Comparison of ENCODE assay signal across 20 cellular contexts in genomic region chr6:107917468-107918375, GRCh38. TPM values are rescaled to one million over a fixed set of nuclear protein-coding genes. Genes with fewer than 3 reads are reported as not detected.
A peak's percentile ranks its signal among the peaks of the same experiment; 100 is the strongest.
DNase-seq lines count a peak whose midpoint lies in the region; ATAC-seq, FAIRE-seq and TF ChIP-seq lines count a peak whose summit lies in the region.
"Had no signal": no experiment of that assay in that cellular context is flagged by ENCODE, and none has a peak within 500 bp of the region (broad histone marks: within the 10 kb centered on the region; RNA-seq: fewer than 3 reads in every experiment).

No MANE protein-coding gene starts in this region.

- H3K4me3 ChIP-seq in K562 (no peak overlapping the region), suprapubic skin (no peak overlapping the region)
- H3K4me3 ChIP-seq: MG63, upper lobe of left lung had no signal

- no peaks in the 10 kb centered on the region for H4K20me1 ChIP-seq in K562 (replicated peaks; ENCODE audit: control insufficient read depth, insufficient read depth, low read length)

- no peak overlapping the region for H2AFZ ChIP-seq in K562 (ENCODE audit: low read depth, low read length)

- FAIRE-seq in K562 (lab: Jason Lieb, UNC), result no peak

- H3K9me3 ChIP-seq in K562 (replicated peaks; ENCODE audit: control insufficient read depth, insufficient read depth, low read depth, low read length), result no peaks in the 10 kb centered on the region; the same call in 1 of the 2 replicates
- peaks cover 8% of the 10 kb centered on the region for H3K9me3 ChIP-seq in suprapubic skin
- H3K9me3 ChIP-seq: MG63, neutrophil had no signal

- TF ChIP-seq RAD21 in K562 (CRISPR knock-in tag; conservative IDR thresholded peaks at IDR 0.05 in 1 of 2, IDR thresholded peaks at IDR 0.05 in 1 of 2), result no peak

- H3K27ac ChIP-seq in K562 (ENCODE audit: extremely low read depth, low read depth, low read length) (no peak overlapping the region), suprapubic skin (no peak overlapping the region)
- H3K27ac ChIP-seq: neutrophil, upper lobe of left lung had no signal

- H3K9me1 ChIP-seq in K562 (ENCODE audit: control insufficient read depth, insufficient read depth, low read length), result no peaks in the 10 kb centered on the region

- in situ Hi-C loops in K562 (cut with MboI), result no loop called here

- H3K27me3 ChIP-seq in K562 (ENCODE audit: control insufficient read depth in 2 of 2, insufficient read depth in 2 of 2, low read length in 2 of 2), result no peaks in the 10 kb centered on the region
- H3K27me3 ChIP-seq in suprapubic skin, result no peaks in the 10 kb centered on the region
- H3K27me3 ChIP-seq: MG63, neutrophil, upper lobe of left lung had no signal

- no peak for TF ChIP-seq CTCF in K562 (IDR thresholded peaks at IDR 0.05 in 2 of 3, conservative IDR thresholded peaks at IDR 0.05 in 1 of 3; ENCODE audit: insufficient read depth in 2 of 3, low read depth in 1 of 3, low read length in 3 of 3)
- no peak for TF ChIP-seq CTCF in suprapubic skin (IDR thresholded peaks at IDR 0.05)

- TF ChIP-seq POLR2A in K562 (conservative IDR thresholded peaks at IDR 0.05) (no peak), erythroblast (IDR thresholded peaks at IDR 0.05; ENCODE audit: low read length) (no peak), suprapubic skin (IDR thresholded peaks at IDR 0.05) (no peak)

- CTCF ChIA-PET in K562 (lab: Yijun Ruan, JAX; ENCODE audit: low intra/inter-chr PET ratio), result no interaction called here

- peak; percentile 72 for ATAC-seq in GM18511 (IDR thresholded peaks at IDR 0.05; ENCODE audit: unreplicated experiment)
- ATAC-seq in HG02642 (IDR thresholded peaks at IDR 0.05; ENCODE audit: poor library complexity, unreplicated experiment), result peak; percentile 58
- ATAC-seq in K562, result no peak
- ATAC-seq: effector memory CD8-positive, alpha-beta T cell; sciatic nerve had no signal

- H3K79me2 ChIP-seq in K562 (ENCODE audit: control insufficient read depth, insufficient read depth, low read length), result peaks cover 3% of the 10 kb centered on the region; the same call in 1 of the 3 replicates

- POLR2A ChIA-PET in K562 (lab: Yijun Ruan, JAX), result no interaction called here

- intact Hi-C loops in K562 (cut with micrococcal nuclease), result no loop called here

- no peaks in the 10 kb centered on the region; a peak in 1 of 5 replicates for H3K4me1 ChIP-seq in K562 (replicated peaks in 1 of 2; ENCODE audit: control insufficient read depth in 2 of 2, insufficient read depth in 2 of 2, low read length in 2 of 2)
- no peaks in the 10 kb centered on the region for H3K4me1 ChIP-seq in suprapubic skin
- H3K4me1 ChIP-seq: upper lobe of left lung had no signal

- H3K4me2 ChIP-seq in K562 (ENCODE audit: insufficient read depth, low read length), result no peak overlapping the region

- WGBS in K562 (ENCODE audit: insufficient coverage, low coverage, missing lambda C conversion rate), result 95% methylated on average over 8 of the region's 8 CpGs
- 97% methylated on average over 8 of the region's 8 CpGs for WGBS in suprapubic skin

- no peak for TF ChIP-seq EP300 in K562 (IDR thresholded peaks at IDR 0.05; ENCODE audit: low read length)
- TF ChIP-seq EP300 in suprapubic skin (IDR thresholded peaks at IDR 0.05), result no peak

- DNase-seq in DMS53 (lab: John Stamatoyannopoulos, UW), result peak; percentile 44
- no peak for DNase-seq in DMS53 treated with DMSO at 0.1 percent for 48 hours (lab: John Stamatoyannopoulos, UW; ENCODE audit: unreplicated experiment)
- DNase-seq in K562 (ENCODE audit: extremely low read depth in 1 of 4, low spot score in 3 of 4), result no peak
- no peak for DNase-seq in erythroblast (lab: John Stamatoyannopoulos, UW)
- DNase-seq in superior temporal gyrus (ENCODE audit: extremely low spot score), result no peak
- DNase-seq in suprapubic skin (ENCODE audit: low spot score in 2 of 2), result no peak
- DNase-seq: 8988T; activated CD4-positive, alpha-beta T cell treated with anti-CD3 and anti-CD28 coated beads, Interleukin-2, amount 50 U/mL, for 4 hours; activated naive CD8-positive, alpha-beta T cell treated with anti-CD3 and anti-CD28 coated beads, Interleukin-2, amount 10 ng/mL, durations not matched to agents 7 days and 5 days; caudate nucleus; effector memory CD8-positive, alpha-beta T cell; foreskin fibroblast; H9; MG63; stimulated activated CD4-positive, alpha-beta T cell treated with anti-CD3 and anti-CD28 coated beads, Interleukin-4, amount 100 ng/mL, for 1 hour; upper lobe of left lung had no signal

- H3K9ac ChIP-seq in K562 (ENCODE audit: insufficient read depth in 1 of 2, low read depth in 2 of 2, low read length in 2 of 2), result no peak overlapping the region

- peaks cover 73% of the 10 kb centered on the region for H3K36me3 ChIP-seq in K562 (ENCODE audit: control insufficient read depth, insufficient read depth, low read length)
- H3K36me3 ChIP-seq in suprapubic skin, result peaks cover 46% of the 10 kb centered on the region

- BruUV-seq in K562 (replicated peaks; lab: Mats Ljungman, UMichigan), result no TSS peak

TF ChIP-seq in K562, 482 proteins besides CTCF, POLR2A, EP300 and RAD21:
- TF ChIP-seq FIP1L1 (IDR thresholded peaks at IDR 0.05; ENCODE audit: low read depth, low read length, poor library complexity, severe bottlenecking) (no peak), MEIS2 (IDR thresholded peaks at IDR 0.05; ENCODE audit: partially characterized antibody) (peak; percentile 13), MEF2A (IDR thresholded peaks at IDR 0.05; ENCODE audit: control insufficient read depth, low read depth, low read length) (peak; percentile 63; the same call in 1 of the 2 replicates), HSF4 (CRISPR knock-in tag; IDR thresholded peaks at IDR 0.05; ENCODE audit: borderline replicate concordance) (no peak)

RNA-seq across cellular contexts. Expression of gene SEC63, which starts 40.3 kb away (rescaled TPM):
- total RNA-seq in K562 (2011; cell fraction: chromatin; rRNA removed; ENCODE audit: low replicate concordance), result 68.6 and 248 TPM in 2 replicates
- total RNA-seq in K562 (2011; cell fraction: nucleolus; rRNA removed), result 23.7 and 34.5 TPM in 2 replicates
- 68.9 and 98.9 TPM in 2 replicates for total RNA-seq in K562 (2011; cell fraction: nucleoplasm; rRNA removed)
- total RNA-seq in K562 (2014; rRNA removed), result 11.5 and 13.8 TPM in 2 replicates
- total RNA-seq in K562 (2014; rRNA removed; fragmentation: Illumina TruSeq; extraction: Trizol), result 28.4 and 33.2 TPM in 2 replicates
- total RNA-seq in K562 (2015; rRNA removed; fragmentation: Illumina TruSeq; extraction: Trizol), result 18.9 and 22.9 TPM in 2 replicates
- 71.8 and 74.6 TPM in 2 replicates for total RNA-seq in K562 (2021)
- polyA plus RNA-seq in K562 (2011; rRNA removed), result 47.1 and 61.6 TPM in 2 replicates
- 8.2 and 11.3 TPM in 2 replicates for polyA plus RNA-seq in K562 (2011; cell fraction: cytosol; rRNA removed)
- polyA plus RNA-seq in K562 (2011; cell fraction: nucleus; rRNA removed), result 11.2 and 18.3 TPM in 2 replicates
- 48.5 and 52.1 TPM in 2 replicates for polyA plus RNA-seq in K562 (2012)
- 37.3 and 44.0 TPM in 2 replicates for polyA plus RNA-seq in K562 (2014; fragmentation: Illumina TruSeq; extraction: Trizol)
- polyA plus RNA-seq in K562 (2014; fragmentation: Nextera tagmentation; extraction: Ambion mirVana), result 10 to 100 TPM; 21.2 to 25.7 TPM
- 30.0 and 32.2 TPM in 2 replicates for polyA plus RNA-seq in K562 (2014; rRNA removed)
- 41.3 and 59.5 TPM in 2 replicates for polyA minus RNA-seq in K562 (2011; rRNA and poly(A)+ RNA removed)
- 9.4 and 19.6 TPM in 2 replicates for polyA minus RNA-seq in K562 (2011; cell fraction: cytosol; rRNA and poly(A)+ RNA removed)
- polyA minus RNA-seq in K562 (2011; cell fraction: nucleus; rRNA and poly(A)+ RNA removed), result 27.1 and 43.0 TPM in 2 replicates
- total RNA-seq in suprapubic skin, result 10 to 100 TPM; 31.6 to 54.1 (median 42.4) TPM
